9 cellular contexts compared by ENCODE assay signal in genomic region chr22:24134090-24134846, GRCh38. TPM values are rescaled to one million over a fixed set of nuclear protein-coding genes. Genes with fewer than 3 reads are reported as not detected.
DNase-seq lines count a peak whose midpoint lies in the region; ATAC-seq, FAIRE-seq and TF ChIP-seq lines count a peak whose summit lies in the region.
"Had no signal": no experiment of that assay in that cellular context is flagged by ENCODE, and none has a peak within 500 bp of the region (broad histone marks: within the 10 kb centered on the region; RNA-seq: fewer than 3 reads in every experiment).

No MANE protein-coding gene starts in this region.

- TF ChIP-seq RAD21 in K562 (CRISPR knock-in tag; conservative IDR thresholded peaks at IDR 0.05 in 1 of 2, IDR thresholded peaks at IDR 0.05 in 1 of 2), result no peak

- H2AFZ ChIP-seq in K562 (ENCODE audit: low read depth, low read length), result no peak overlapping the region

- TF ChIP-seq EP300 in K562 (IDR thresholded peaks at IDR 0.05; ENCODE audit: low read length), result no peak
- TF ChIP-seq EP300 in ovary (IDR thresholded peaks at IDR 0.05), result no peak
- TF ChIP-seq EP300 in transverse colon (IDR thresholded peaks at IDR 0.05; ENCODE audit: low read depth), result no peak

- H3K36me3 ChIP-seq in K562 (ENCODE audit: control insufficient read depth, insufficient read depth, low read length) (peaks cover 67% of the 10 kb centered on the region; the same call in 1 of the 3 replicates), ovary (no peaks in the 10 kb centered on the region), transverse colon (no peaks in the 10 kb centered on the region)

- no TSS peak for BruUV-seq in K562 (replicated peaks; lab: Mats Ljungman, UMichigan)

- no peaks in the 10 kb centered on the region for H3K9me3 ChIP-seq in K562 (replicated peaks; ENCODE audit: control insufficient read depth, insufficient read depth, low read depth, low read length)
- no peaks in the 10 kb centered on the region for H3K9me3 ChIP-seq in ovary
- H3K9me3 ChIP-seq in transverse colon, result no peaks in the 10 kb centered on the region

- 84% methylated on average over 16 of the region's 22 CpGs for WGBS in K562 (ENCODE audit: insufficient coverage, low coverage, missing lambda C conversion rate)
- 64 to 71% (median 65%) methylated on average over 22 of the region's 22 CpGs for WGBS in ovary, 3 donors
- 83% methylated on average over 22 of the region's 22 CpGs; no CpG with 5 or more reads in 1 of the 2 donors for WGBS in transverse colon (ENCODE audit: low coverage in 1 of 2), 2 donors

- H3K9ac ChIP-seq in K562 (ENCODE audit: insufficient read depth in 1 of 2, low read depth in 2 of 2, low read length in 2 of 2), result no peak overlapping the region

- intact Hi-C loops in K562 (cut with micrococcal nuclease), result no loop called here
- intact Hi-C loops in ovary (cut with DNase I), result no loop called here
- intact Hi-C loops in transverse colon (cut with DNase I; ENCODE audit: low total_unique reads), result no loop called here

- H3K27ac ChIP-seq in K562 (ENCODE audit: extremely low read depth, low read depth, low read length) (no peak overlapping the region), ovary (no peak overlapping the region), transverse colon (no peak overlapping the region)

- FAIRE-seq in K562 (lab: Jason Lieb, UNC), result no peak

- TF ChIP-seq POLR2A in K562 (conservative IDR thresholded peaks at IDR 0.05) (no peak), ovary (IDR thresholded peaks at IDR 0.05) (no peak), transverse colon (IDR thresholded peaks at IDR 0.05) (no peak)

- TF ChIP-seq CTCF in K562 (IDR thresholded peaks at IDR 0.05 in 2 of 3, conservative IDR thresholded peaks at IDR 0.05 in 1 of 3; ENCODE audit: insufficient read depth in 2 of 3, low read depth in 1 of 3, low read length in 3 of 3) (no peak), ovary (IDR thresholded peaks at IDR 0.05) (no peak), transverse colon (IDR thresholded peaks at IDR 0.05) (no peak)

- no peaks in the 10 kb centered on the region for H3K4me1 ChIP-seq in K562 (replicated peaks in 1 of 2; ENCODE audit: control insufficient read depth in 2 of 2, insufficient read depth in 2 of 2, low read length in 2 of 2)
- peaks cover 7% of the 10 kb centered on the region for H3K4me1 ChIP-seq in ovary (ENCODE audit: insufficient read depth)
- H3K4me1 ChIP-seq in transverse colon, result peaks cover 0 to 9% (median 5%) of the 10 kb centered on the region in 4 donors

- POLR2A ChIA-PET in K562 (lab: Yijun Ruan, JAX) (no interaction called here), HEK293T (lab: Yijun Ruan, JAX) (no interaction called here)

- no peaks in the 10 kb centered on the region for H3K9me1 ChIP-seq in K562 (ENCODE audit: control insufficient read depth, insufficient read depth, low read length)

- H3K27me3 ChIP-seq in K562 (ENCODE audit: control insufficient read depth in 2 of 2, insufficient read depth in 2 of 2, low read length in 2 of 2), result no peaks in the 10 kb centered on the region
- no peaks in the 10 kb centered on the region for H3K27me3 ChIP-seq in ovary
- H3K27me3 ChIP-seq in transverse colon, result no peaks in the 10 kb centered on the region

- DNase-seq in activated effector memory CD4-positive, alpha-beta T cell treated with anti-CD3 and anti-CD28 coated beads, Interleukin-2, amount 50 U/mL, for 16 hours, result peak; percentile 77
- no peak for DNase-seq in activated effector memory CD4-positive, alpha-beta T cell treated with Interleukin-2 at 50 U/mL for 16 hours
- DNase-seq in K562 (ENCODE audit: extremely low read depth in 1 of 4, low spot score in 3 of 4) (peak in 1 of 4 experiments; percentile 8), ovary (peak; percentile 44 to 76 (median 57)), transverse colon (peak; percentile 45), NCI-H526 treated with DMSO at 0.1 percent for 48 hours (lab: John Stamatoyannopoulos, UW) (no peak), HEK293T (ENCODE audit: extremely low spot score) (no peak), OCI-M2 (lab: John Stamatoyannopoulos, UW; ENCODE audit: unreplicated experiment) (no peak)
- DNase-seq: NCI-H2029 treated with DMSO at 0.1 percent for 48 hours had no signal

- CTCF ChIA-PET in K562 (lab: Yijun Ruan, JAX; ENCODE audit: low intra/inter-chr PET ratio), result no interaction called here
- CTCF ChIA-PET in HEK293T (lab: Yijun Ruan, JAX), result no interaction called here

- no peak for ATAC-seq in K562

- no peaks in the 10 kb centered on the region for H4K20me1 ChIP-seq in K562 (replicated peaks; ENCODE audit: control insufficient read depth, insufficient read depth, low read length)

- in situ Hi-C loops in K562 (cut with MboI), result no loop called here
- in situ Hi-C loops in transverse colon (cut with MboI; ENCODE audit: low pct_ligation_motif_present in 1 of 4, low pct_unique_long_range_greater_than_20kb in 1 of 4, low sequenced_read_pairs in 3 of 4), result no loop called here

- no peaks in the 10 kb centered on the region for H3K79me2 ChIP-seq in K562 (ENCODE audit: control insufficient read depth, insufficient read depth, low read length)

- no peak overlapping the region for H3K4me2 ChIP-seq in K562 (ENCODE audit: insufficient read depth, low read length)

- H3K4me3 ChIP-seq in K562 (no peak overlapping the region), ovary (no peak overlapping the region), transverse colon (no peak overlapping the region)

TF ChIP-seq in K562, 482 proteins besides CTCF, POLR2A, EP300 and RAD21:
- TF ChIP-seq MYNN (IDR thresholded peaks at IDR 0.05), result peak; percentile 99
- TF ChIP-seq MYNN (CRISPR knock-in tag; IDR thresholded peaks at IDR 0.05), result peak; percentile 76; the same call in 1 of the 2 replicates
- peak; percentile 86 for TF ChIP-seq RFX1 (IDR thresholded peaks at IDR 0.05)
- TF ChIP-seq MXI1 (IDR thresholded peaks at IDR 0.05; ENCODE audit: low read depth, low read length), result peak; percentile 19; the same call in 1 of the 2 replicates
- TF ChIP-seq SAP30 (IDR thresholded peaks at IDR 0.05; ENCODE audit: borderline replicate concordance, insufficient read depth, low read depth, low read length, poor library complexity, severe bottlenecking), result no peak

TF ChIP-seq in HEK293T, 16 proteins besides CTCF, POLR2A, EP300 and RAD21:
- TF ChIP-seq SP1 (IDR thresholded peaks at IDR 0.05) (no peak), LEF1 (IDR thresholded peaks at IDR 0.05; ENCODE audit: borderline replicate concordance) (no peak), FOXK2 (IDR thresholded peaks at IDR 0.05) (no peak), NFRKB (IDR thresholded peaks at IDR 0.05) (no peak), ELF4 (IDR thresholded peaks at IDR 0.05) (no peak), BHLHE40 (IDR thresholded peaks at IDR 0.05; ENCODE audit: borderline replicate concordance) (no peak), FOXA1 (IDR thresholded peaks at IDR 0.05) (no peak)

RNA-seq across cellular contexts. Expression of gene SUSD2, which starts 47.0 kb away (rescaled TPM):
- total RNA-seq in K562 (2011; cell fraction: chromatin; rRNA removed; ENCODE audit: low replicate concordance), result 0.30 and 0.79 TPM in 2 replicates
- 0.39 and 0.50 TPM in 2 replicates for total RNA-seq in K562 (2011; cell fraction: nucleolus; rRNA removed)
- total RNA-seq in K562 (2011; cell fraction: nucleoplasm; rRNA removed), result 0.22 and 0.31 TPM in 2 replicates
- total RNA-seq in K562 (2014; rRNA removed), result not detected in 2 replicates
- total RNA-seq in K562 (2014; rRNA removed; fragmentation: Illumina TruSeq; extraction: Trizol), result not detected in 2 replicates
- 0.07 and 0.08 TPM in 2 replicates for total RNA-seq in K562 (2015; rRNA removed; fragmentation: Illumina TruSeq; extraction: Trizol)
- 0.16 and 0.22 TPM in 2 replicates for total RNA-seq in K562 (2021)
- polyA plus RNA-seq in K562 (2011; rRNA removed), result 0.03 TPM in 2 replicates
- 0.01 and 0.15 TPM in 2 replicates for polyA plus RNA-seq in K562 (2011; cell fraction: cytosol; rRNA removed)
- polyA plus RNA-seq in K562 (2011; cell fraction: nucleus; rRNA removed), result 0.14 and 0.54 TPM in 2 replicates
- 0.08 and 0.10 TPM in 2 replicates for polyA plus RNA-seq in K562 (2012)
- 0.04 TPM in 1 of 2 replicates, not detected in the other for polyA plus RNA-seq in K562 (2014; fragmentation: Illumina TruSeq; extraction: Trizol)
- not detected for polyA plus RNA-seq in K562 (2014; fragmentation: Nextera tagmentation; extraction: Ambion mirVana)
- polyA plus RNA-seq in K562 (2014; rRNA removed), result 0.01 TPM in 1 of 2 replicates, not detected in the other
- not detected in 2 replicates for polyA minus RNA-seq in K562 (2011; rRNA and poly(A)+ RNA removed)
- not detected in 2 replicates for polyA minus RNA-seq in K562 (2011; cell fraction: cytosol; rRNA and poly(A)+ RNA removed)
- polyA minus RNA-seq in K562 (2011; cell fraction: nucleus; rRNA and poly(A)+ RNA removed), result 0.11 and 0.13 TPM in 2 replicates
- total RNA-seq in ovary, result 1 to 10 TPM in 5 of 7 donors, under 1 TPM in 2; 0.45 to 4.1 (median 2.6) TPM
- polyA plus RNA-seq in ovary, result 1 to 10 TPM; 1.7 to 2.9 TPM
- total RNA-seq in transverse colon, result 10 to 100 TPM in 1 of 4 donors, 1 to 10 TPM in 2, under 1 TPM in 1; 0.37 to 67.7 (median 3.8) TPM

Comparison
In these comparisons a context has a peak if more than half of its experiments do, and no peak if none do; other contexts are left out.
1. DNase-seq: peak in activated effector memory CD4-positive, alpha-beta T cell treated with anti-CD3 and anti-CD28 coated beads, Interleukin-2, amount 50 U/mL, for 16 hours (single experiment), ovary (5 of 5) and transverse colon (single experiment); none in activated effector memory CD4-positive, alpha-beta T cell treated with Interleukin-2 at 50 U/mL for 16 hours (single experiment), NCI-H526 treated with DMSO at 0.1 percent for 48 hours (single experiment), HEK293T (single experiment) and OCI-M2 (single experiment).